ENCODE assay signal across 23 cellular contexts in the genomic region with DNA sequence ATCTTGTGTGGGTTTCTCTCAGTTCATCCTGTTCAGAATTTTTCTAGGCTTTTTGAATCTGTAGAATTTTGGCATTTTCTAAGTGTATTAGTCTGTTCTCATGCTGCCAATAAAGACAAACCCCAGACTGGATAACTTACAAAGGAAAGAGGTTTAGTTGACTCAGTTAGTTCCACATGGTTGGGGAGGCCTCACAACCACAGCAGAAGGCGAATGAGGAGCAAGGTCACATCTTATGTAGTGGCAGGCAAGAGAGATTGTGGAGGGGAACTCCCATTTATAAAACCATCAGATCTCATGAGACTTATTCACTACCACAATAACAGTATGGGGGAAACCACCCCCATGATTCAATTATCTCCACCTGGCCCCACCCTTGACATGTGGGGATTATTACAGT.
"Had no signal": no experiment of that assay in that cellular context is flagged by ENCODE, and none has a peak within 500 bp of the region (broad histone marks: within the 10 kb centered on the region; RNA-seq: fewer than 3 reads in every experiment).

No MANE protein-coding gene starts in this region.

- H3K27me3 Mint-ChIP-seq: dendritic cell treated with granulocyte-macrophage colony-stimulating factor and Interleukin-4, amounts not matched to agents 40 ng/mL and 50 ng/mL, for 4 days had no signal

- H3K36me3 Mint-ChIP-seq: mesothelial cell of epicardium had no signal

- H3K4me1 Mint-ChIP-seq: endodermal cell, immature natural killer cell, mesothelial cell of epicardium, naive B cell had no signal

- DNase-seq: effector CD8-positive, alpha-beta T cell; effector memory CD8-positive, alpha-beta T cell; endodermal cell; erythroblast; esophagus squamous epithelium; foreskin fibroblast; foreskin melanocyte; gastrocnemius medialis; heart left ventricle; hypothalamus; immature natural killer cell; islet precursor cell; kidney; left cardiac atrium; left lung; left ventricle myocardium superior; lower lobe of right lung; mesenchymal stem cell; mucosa of descending colon; naive B cell had no signal

- H3K4me3 Mint-ChIP-seq: dendritic cell treated with granulocyte-macrophage colony-stimulating factor and Interleukin-4, amounts not matched to agents 40 ng/mL and 50 ng/mL, for 4 days; effector memory CD8-positive, alpha-beta T cell; endodermal cell; immature natural killer cell; mesothelial cell of epicardium; naive B cell had no signal

- ATAC-seq: effector memory CD8-positive, alpha-beta T cell; esophagus mucosa; gastrocnemius medialis; heart left ventricle; left cardiac atrium; left lung; left ventricle myocardium superior; lower lobe of right lung; mucosa of descending colon had no signal

- H3K27ac Mint-ChIP-seq: dendritic cell treated with granulocyte-macrophage colony-stimulating factor and Interleukin-4, amounts not matched to agents 40 ng/mL and 50 ng/mL, for 4 days; effector memory CD8-positive, alpha-beta T cell; endodermal cell; immature natural killer cell; mesothelial cell of epicardium had no signal
